Comparison of ENCODE assay signal across 1 cellular context in genomic region chr11:120184946-120185677, GRCh38.
TF ChIP-seq lines count a peak whose summit lies in the region.

No MANE protein-coding gene starts in this region.

TF ChIP-seq in HepG2, 621 proteins besides CTCF, POLR2A, EP300 and RAD21 (continued from another document and continues in another):
- TF ChIP-seq ZBTB4 (CRISPR knock-in tag; IDR thresholded peaks at IDR 0.05; ENCODE audit: borderline replicate concordance) (no peak), MYPOP (CRISPR knock-in tag; IDR thresholded peaks at IDR 0.05) (no peak; the same call in 1 of the 2 replicates), NR2C2 (CRISPR knock-in tag; IDR thresholded peaks at IDR 0.05; ENCODE audit: borderline replicate concordance) (peak; percentile 85), ZNF143 (CRISPR knock-in tag; IDR thresholded peaks at IDR 0.05) (no peak), ZFP36 (IDR thresholded peaks at IDR 0.05; ENCODE audit: borderline replicate concordance, low read depth, low read length, partially characterized antibody) (no peak), DNMT3B (CRISPR knock-in tag; conservative IDR thresholded peaks at IDR 0.05) (no peak), MZF1 (CRISPR knock-in tag; IDR thresholded peaks at IDR 0.05; ENCODE audit: borderline replicate concordance) (no peak), FOXO4 (CRISPR knock-in tag; conservative IDR thresholded peaks at IDR 0.05) (no peak), ZNF30 (CRISPR knock-in tag; IDR thresholded peaks at IDR 0.05) (no peak), ZBTB33 (CRISPR knock-in tag; IDR thresholded peaks at IDR 0.05) (no peak; the same call in 1 of the 2 replicates), ZNF800 (CRISPR knock-in tag; IDR thresholded peaks at IDR 0.05) (no peak), RFX3 (CRISPR knock-in tag; IDR thresholded peaks at IDR 0.05) (no peak), FOXO1 (CRISPR knock-in tag; IDR thresholded peaks at IDR 0.05) (peak; percentile 59; the same call in 1 of the 2 replicates), MAX (IDR thresholded peaks at IDR 0.05) (peak; percentile 69), ZFP82 (CRISPR knock-in tag; IDR thresholded peaks at IDR 0.05; ENCODE audit: borderline replicate concordance) (no peak), ZNF17 (CRISPR knock-in tag; IDR thresholded peaks at IDR 0.05) (no peak), ZSCAN31 (CRISPR knock-in tag; IDR thresholded peaks at IDR 0.05; ENCODE audit: low read depth) (peak; percentile 76), ZNF775 (CRISPR knock-in tag; IDR thresholded peaks at IDR 0.05; ENCODE audit: borderline replicate concordance) (no peak), ZNF142 (CRISPR knock-in tag; IDR thresholded peaks at IDR 0.05) (0 out of 2 replicates have a peak, but pooled peaks have one; percentile 5), RXRA (CRISPR knock-in tag; IDR thresholded peaks at IDR 0.05) (peak; percentile 95), NCOA5 (CRISPR knock-in tag; IDR thresholded peaks at IDR 0.05) (no peak), ETV5 (CRISPR knock-in tag; IDR thresholded peaks at IDR 0.05; ENCODE audit: borderline replicate concordance) (no peak; the same call in 1 of the 2 replicates), NFYC (CRISPR knock-in tag; IDR thresholded peaks at IDR 0.05) (no peak), TFAP4 (IDR thresholded peaks at IDR 0.05; ENCODE audit: borderline replicate concordance, low read depth) (peak; percentile 90), ZNF263 (CRISPR knock-in tag; IDR thresholded peaks at IDR 0.05) (peak; percentile 99), ARID5B (CRISPR knock-in tag; IDR thresholded peaks at IDR 0.05) (peak; percentile 72), ZFP62 (CRISPR knock-in tag; IDR thresholded peaks at IDR 0.05) (no peak), ATF7-NPFF (CRISPR knock-in tag; IDR thresholded peaks at IDR 0.05; ENCODE audit: low read depth) (0 out of 2 replicates have a peak, but pooled peaks have one; percentile 47), RBM39 (IDR thresholded peaks at IDR 0.05; ENCODE audit: low read depth, low read length, poor library complexity, severe bottlenecking) (peak; percentile 59), ZBTB7B (CRISPR knock-in tag; IDR thresholded peaks at IDR 0.05) (peak; percentile 50), FLYWCH1 (CRISPR knock-in tag; IDR thresholded peaks at IDR 0.05) (no peak), IRF1 (CRISPR knock-in tag; IDR thresholded peaks at IDR 0.05; ENCODE audit: low read depth) (no peak), ZNF709 (CRISPR knock-in tag; IDR thresholded peaks at IDR 0.05) (no peak; the same call in 1 of the 2 replicates), CENPBD1 (CRISPR knock-in tag; IDR thresholded peaks at IDR 0.05; ENCODE audit: borderline replicate concordance, low read depth) (no peak), ZNF577 (CRISPR knock-in tag; IDR thresholded peaks at IDR 0.05; ENCODE audit: borderline replicate concordance, low read depth) (no peak), SAP130 (CRISPR knock-in tag; IDR thresholded peaks at IDR 0.05; ENCODE audit: low read depth) (peak; percentile 90)
